Comparison of ENCODE assay signal across 9 cellular contexts in genomic region chr20:32583581-32584045, GRCh38. TPM values are rescaled to one million over a fixed set of nuclear protein-coding genes. Genes with fewer than 3 reads are reported as not detected.
DNase-seq lines count a peak whose midpoint lies in the region; ATAC-seq and TF ChIP-seq lines count a peak whose summit lies in the region.
"Had no signal": no experiment of that assay in that cellular context is flagged by ENCODE, and none has a peak within 500 bp of the region (broad histone marks: within the 10 kb centered on the region; RNA-seq: fewer than 3 reads in every experiment).

No MANE protein-coding gene starts in this region.

- H3K27ac ChIP-seq in C4-2B, result peak overlapping the region; percentile 7; the same call in 1 of the 2 replicates
- H3K27ac ChIP-seq in thyroid gland, result no peak overlapping the region

- H3K9me3 Mint-ChIP-seq in natural killer cell, result no peaks in the 10 kb centered on the region
- H3K9me3 Mint-ChIP-seq: IgD-negative memory B cell had no signal

- H3K4me2 ChIP-seq in Loucy (ENCODE audit: low read depth, low read length, poor library complexity, severe bottlenecking), result no peak overlapping the region

- peaks cover 52% of the 10 kb centered on the region for H3K79me2 ChIP-seq in Loucy (ENCODE audit: insufficient read depth, low read length)

- H3K27me3 ChIP-seq in Loucy (ENCODE audit: insufficient read depth, low read length, poor library complexity, severe bottlenecking) (no peaks in the 10 kb centered on the region), thyroid gland (no peaks in the 10 kb centered on the region)

- H2AFZ ChIP-seq in Loucy (ENCODE audit: low read length), result no peak overlapping the region

- H4K20me1 ChIP-seq in Loucy (ENCODE audit: insufficient read depth, low read length, poor library complexity, severe bottlenecking), result peaks cover 27% of the 10 kb centered on the region

- H3K27ac Mint-ChIP-seq in natural killer cell, result peak overlapping the region in 1 of 2 donors; percentile 70
- H3K27ac Mint-ChIP-seq: IgD-negative memory B cell had no signal

- H3K4me1 ChIP-seq in Loucy (ENCODE audit: insufficient read depth, low read length, poor library complexity, severe bottlenecking) (peaks cover 54% of the 10 kb centered on the region), thyroid gland (peaks cover 0 to 14% of the 10 kb centered on the region in 2 donors)

- no peaks in the 10 kb centered on the region for H3K9me2 ChIP-seq in Loucy (replicated peaks; ENCODE audit: low read depth, low read length)

- H3F3A ChIP-seq in Loucy (ENCODE audit: low read depth), result peaks cover 17% of the 10 kb centered on the region

- no peaks in the 10 kb centered on the region for H3K36me3 Mint-ChIP-seq in natural killer cell
- H3K36me3 Mint-ChIP-seq: IgD-negative memory B cell had no signal

- peak overlapping the region; percentile 88 for H3K9ac ChIP-seq in Loucy (ENCODE audit: low read depth, low read length, poor library complexity, severe bottlenecking)

- TF ChIP-seq CTCF in C4-2B (conservative IDR thresholded peaks at IDR 0.05), result no peak
- TF ChIP-seq CTCF in Loucy (conservative IDR thresholded peaks at IDR 0.05; ENCODE audit: low read length), result no peak
- TF ChIP-seq CTCF in choroid plexus epithelial cell (conservative IDR thresholded peaks at IDR 0.05; ENCODE audit: low read depth, low read length), result no peak
- no peak for TF ChIP-seq CTCF in natural killer cell (IDR thresholded peaks at IDR 0.05)
- TF ChIP-seq CTCF in thyroid gland (IDR thresholded peaks at IDR 0.05), result no peak

- WGBS in thyroid gland, 2 donors, result no CpG with 5 or more reads among the region's 49 CpGs

- H3K9me3 ChIP-seq in Loucy (ENCODE audit: insufficient read depth, low read depth, low read length) (no peaks in the 10 kb centered on the region), thyroid gland (no peaks in the 10 kb centered on the region)

- ATAC-seq in natural killer cell, result peak; percentile 20 to 31 (median 26)
- ATAC-seq in GM21717 (IDR thresholded peaks at IDR 0.05; ENCODE audit: unreplicated experiment), result no peak

- peak overlapping the region; percentile 21 for H3K4me3 Mint-ChIP-seq in natural killer cell

- no peaks in the 10 kb centered on the region for H3K27me3 Mint-ChIP-seq in natural killer cell (ENCODE audit: low read depth in 2 of 2)

- H3K4me1 Mint-ChIP-seq in natural killer cell, result peaks cover 52 to 65% of the 10 kb centered on the region in 2 donors

- H3K36me3 ChIP-seq in Loucy (ENCODE audit: insufficient read depth, low read length), result no peaks in the 10 kb centered on the region
- H3K36me3 ChIP-seq in thyroid gland, result no peaks in the 10 kb centered on the region

- intact Hi-C loops in natural killer cell (cut with micrococcal nuclease), result loop anchor here (2.0 to 5.0 kb wide), 2 partner anchors 15 to 46 kb away; no protein-coding TSS in a partner anchor
- intact Hi-C loops in thyroid gland (cut with DNase I), result no loop called here

- DNase-seq in choroid plexus epithelial cell (ENCODE audit: low read depth) (no peak), natural killer cell (no peak), thyroid gland (no peak), HT-29 (ENCODE audit: low spot score) (no peak), AML-193 (lab: John Stamatoyannopoulos, UW) (no peak)

- TF ChIP-seq POLR2A in thyroid gland (IDR thresholded peaks at IDR 0.05), result no peak

- peak overlapping the region; percentile 88 for H3K4me3 ChIP-seq in Loucy (ENCODE audit: low read length, poor library complexity, severe bottlenecking)
- peak overlapping the region; percentile 82 for H3K4me3 ChIP-seq in choroid plexus epithelial cell (ENCODE audit: low read depth, low read length)
- peak overlapping the region in 1 of 3 donors; percentile 60 for H3K4me3 ChIP-seq in thyroid gland (replicated peaks in 1 of 3)

RNA-seq across cellular contexts. Expression of gene NOL4L, which starts 1.5 kb away (rescaled TPM):
- total RNA-seq in natural killer cell, result 100 to 1,000 TPM; 101 to 136 (median 114) TPM
- 10 to 100 TPM; 18.5 to 29.9 (median 24.8) TPM for total RNA-seq in thyroid gland
- 41.8 and 42.9 TPM in 2 replicates for total RNA-seq in HT-29 (2014; rRNA removed; shearing (Covaris generic))
